In the genomic region with DNA sequence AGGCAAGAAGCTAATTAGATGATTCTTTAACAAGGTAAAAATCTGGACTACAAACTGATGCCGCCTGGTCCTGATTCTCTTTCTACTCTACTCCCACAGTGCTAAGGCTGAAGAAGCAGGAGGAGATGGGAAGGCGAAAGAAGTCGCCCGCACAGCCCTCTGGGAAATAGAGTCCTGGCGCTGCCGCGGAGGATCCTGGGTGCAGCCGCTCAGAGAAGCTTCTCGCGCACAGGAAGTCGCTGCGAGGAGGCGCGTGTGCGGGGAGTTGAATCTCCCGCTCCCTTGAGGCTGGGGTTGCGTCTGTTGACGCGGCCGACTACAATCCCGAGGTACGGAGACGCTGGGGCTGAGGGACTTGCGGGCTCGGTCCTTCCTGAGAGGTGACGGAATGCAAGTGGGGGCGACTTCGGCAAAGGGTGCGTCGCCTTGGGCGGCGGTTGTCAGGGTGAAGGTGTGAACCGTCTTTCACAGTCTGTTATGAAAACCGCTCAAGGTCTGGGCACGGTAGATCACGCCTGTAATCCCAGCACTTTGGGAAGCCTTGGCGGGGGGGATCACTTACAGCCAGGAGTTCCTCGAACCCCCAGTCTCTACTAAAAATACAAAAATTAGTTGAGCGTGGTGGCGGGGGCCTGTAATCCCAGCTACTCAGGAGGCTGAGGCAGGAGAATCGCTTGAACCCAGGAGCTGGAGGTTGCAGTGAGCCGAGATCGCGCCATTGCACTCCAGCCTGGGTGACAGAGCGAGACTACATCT, we compare ENCODE assay signal across 8 cellular contexts. TPM values are rescaled to one million over a fixed set of nuclear protein-coding genes. Genes with fewer than 3 reads are reported as not detected.
DNase-seq lines count a peak whose midpoint lies in the region; ATAC-seq and TF ChIP-seq lines count a peak whose summit lies in the region.

TSS of gene ZNF473 (plus strand) at position 212 of the 756 bp plus-strand sequence. CDS start 5,078 bp downstream, outside the sequence.

- H3K4me1 Mint-ChIP-seq in CD4-positive, alpha-beta memory T cell = peaks cover 23 to 62% (median 41%) of the 10 kb centered on the region in 4 donors
- H3K4me1 Mint-ChIP-seq in endothelial cell (ENCODE audit: unreplicated experiment) = peaks cover 16% of the 10 kb centered on the region

- POLR2A ChIA-PET in CD4-positive, alpha-beta memory T cell (lab: Charles Lee; ENCODE audit: partially characterized antibody) = interaction anchor here (0.8 to 3.4 kb wide), 10 partner anchors 14 to 386 kb away, joined by 3 to 18 read pairs (median 4); partner anchors contain the start of genes AKT1S1, ATF5, FUZ and NUP62

- peaks cover 32% of the 10 kb centered on the region for H3K4me1 ChIP-seq in CD4-positive, alpha-beta memory T cell (ENCODE audit: insufficient read depth, low read length)
- H3K4me1 ChIP-seq in mucosa of rectum (ENCODE audit: control insufficient read depth in 2 of 2, insufficient read depth in 2 of 2, low read length in 2 of 2) = peaks cover 10 to 16% of the 10 kb centered on the region in 2 donors

- H3K27me3 ChIP-seq in CD4-positive, alpha-beta memory T cell (ENCODE audit: insufficient read depth, low read length) = no peaks in the 10 kb centered on the region
- H3K27me3 ChIP-seq in mucosa of rectum (ENCODE audit: control insufficient read depth in 2 of 2, insufficient read depth in 2 of 2, low read length in 2 of 2) = no peaks in the 10 kb centered on the region

- peak within 1 kb of the TSS; percentile 97 to 98 for H3K9ac ChIP-seq in mucosa of rectum (ENCODE audit: low read depth in 1 of 2, low read length in 2 of 2)

- peaks cover 0 to 16% of the 10 kb centered on the region in 2 donors for H3K36me3 Mint-ChIP-seq in CD4-positive, alpha-beta memory T cell
- peaks cover 22% of the 10 kb centered on the region for H3K36me3 Mint-ChIP-seq in endothelial cell (ENCODE audit: low read depth, unreplicated experiment)

- intact Hi-C loops in CD4-positive, alpha-beta memory T cell (cut with micrococcal nuclease) = loop anchor here (1.0 to 10.0 kb wide), 5 partner anchors 24 to 1083 kb away; partner anchors contain the start of genes ATF5, CTU1, MED25 and NUP62

- CTCF ChIA-PET in CD4-positive, alpha-beta memory T cell (lab: Charles Lee; ENCODE audit: partially characterized antibody) = interaction anchor here (0.7 kb wide), 1 partner anchor 21 kb away, joined by 4 read pairs; no protein-coding TSS in a partner anchor

- peaks cover 7% of the 10 kb centered on the region for H3K36me3 ChIP-seq in CD4-positive, alpha-beta memory T cell (ENCODE audit: insufficient read depth, low read length)
- peaks cover 0 to 11% of the 10 kb centered on the region in 2 donors for H3K36me3 ChIP-seq in mucosa of rectum (ENCODE audit: control insufficient read depth in 2 of 2, insufficient read depth in 2 of 2, low read length in 2 of 2)

- no peaks in the 10 kb centered on the region for H3K27me3 Mint-ChIP-seq in CD4-positive, alpha-beta memory T cell
- H3K27me3 Mint-ChIP-seq in endothelial cell (ENCODE audit: unreplicated experiment) = peaks cover 16% of the 10 kb centered on the region

- H3K9me3 ChIP-seq in CD4-positive, alpha-beta memory T cell (ENCODE audit: control insufficient read depth in 1 of 2, low read length in 2 of 2) = no peaks in the 10 kb centered on the region
- H3K9me3 ChIP-seq in mucosa of rectum (ENCODE audit: control insufficient read depth in 2 of 2, low read length in 2 of 2) = no peaks in the 10 kb centered on the region

- ATAC-seq in GM19395 (IDR thresholded peaks at IDR 0.05; ENCODE audit: unreplicated experiment) (peak; percentile 77), HG03521 (IDR thresholded peaks at IDR 0.05; ENCODE audit: unreplicated experiment) (peak; percentile 58)

- peak within 1 kb of the TSS; percentile 53 to 98 for H3K4me3 ChIP-seq in CD4-positive, alpha-beta memory T cell (ENCODE audit: low read length in 2 of 2)
- H3K4me3 ChIP-seq in mucosa of rectum (ENCODE audit: low read length in 2 of 2) = peak within 1 kb of the TSS; percentile 95 to 100

- TF ChIP-seq CTCF in endothelial cell (IDR thresholded peaks at IDR 0.05; ENCODE audit: unreplicated experiment) = no peak

- peak within 1 kb of the TSS; percentile 96 for H3K27ac ChIP-seq in CD4-positive, alpha-beta memory T cell (ENCODE audit: low read depth, low read length)
- H3K27ac ChIP-seq in mucosa of rectum (ENCODE audit: low read depth in 2 of 2, low read length in 2 of 2) = peak within 1 kb of the TSS; percentile 94 to 98

- DNase-seq in CD4-positive, alpha-beta memory T cell = peak in 3 of 5 donors; percentile 96 to 97 (median 96)
- DNase-seq in NOMO-1 treated with dmso at 0.1 percent for 144 hours (lab: John Stamatoyannopoulos, UW; ENCODE audit: unreplicated experiment) (peak; percentile 93), endothelial cell (ENCODE audit: low spot score) (peak; percentile 85)
- DNase-seq in activated CD8-positive, alpha-beta memory T cell treated with anti-CD3 and anti-CD28 coated beads, Interleukin-2, amount 50 U/mL, for 24 hours (ENCODE audit: extremely low read depth) = peak; percentile 71
- DNase-seq in stimulated activated CD8-positive, alpha-beta memory T cell treated with anti-CD3 and anti-CD28 coated beads, Interleukin-4, amount 100 ng/mL, for 4 hours (ENCODE audit: low read depth in 2 of 2, low spot score in 1 of 2) = peak; percentile 79 to 85

- peaks cover 0 to 6% (median 0%) of the 10 kb centered on the region in 8 donors for H3K9me3 Mint-ChIP-seq in CD4-positive, alpha-beta memory T cell
- no peaks in the 10 kb centered on the region for H3K9me3 Mint-ChIP-seq in endothelial cell (ENCODE audit: unreplicated experiment)

- H3K4me3 Mint-ChIP-seq in CD4-positive, alpha-beta memory T cell = peak within 1 kb of the TSS; percentile 96 to 99 (median 97)
- H3K4me3 Mint-ChIP-seq in endothelial cell (ENCODE audit: unreplicated experiment) = peak within 1 kb of the TSS; percentile 95

- peak within 1 kb of the TSS; percentile 98 to 100 (median 100) for H3K27ac Mint-ChIP-seq in CD4-positive, alpha-beta memory T cell
- peak within 1 kb of the TSS; percentile 98 for H3K27ac Mint-ChIP-seq in endothelial cell (ENCODE audit: unreplicated experiment)

RNA-seq across cellular contexts. Expression of gene ZNF473, which starts in this region (rescaled TPM):
- 1 to 10 TPM; 8.8 to 9.0 TPM for total RNA-seq in CD4-positive, alpha-beta memory T cell
- 1 to 10 TPM; 2.0 to 5.1 TPM for polyA plus RNA-seq in CD4-positive, alpha-beta memory T cell
- 10.9 TPM for total RNA-seq in endothelial cell (ENCODE audit: unreplicated experiment)

Comparison
In these comparisons a context has a peak if more than half of its experiments do, and no peak if none do; other contexts are left out.
1. Peak in every context shown above with its lines: DNase-seq, ATAC-seq, H3K4me3 ChIP-seq and H3K27ac ChIP-seq.